In the genomic region with DNA sequence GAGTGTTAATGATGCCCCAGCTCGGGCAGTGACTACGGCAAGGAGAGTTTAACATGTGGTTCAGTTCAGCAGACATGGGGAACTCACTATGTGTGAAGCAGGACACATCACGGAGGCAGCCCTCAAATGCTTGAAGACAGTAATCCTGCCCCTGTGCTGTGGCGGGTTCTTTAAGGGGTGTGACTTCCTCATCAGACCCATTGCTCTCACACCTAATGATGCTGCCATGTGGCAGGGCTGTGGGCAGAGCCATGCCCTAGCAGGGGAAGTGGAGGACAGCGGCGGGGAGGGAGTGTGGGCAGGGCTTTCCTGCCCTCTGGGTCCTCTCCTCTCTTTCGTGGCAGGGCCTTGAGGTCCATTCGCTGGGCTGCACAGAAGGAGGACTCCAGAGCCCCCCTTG, we compare ENCODE assay signal across 26 cellular contexts.
"Had no signal": no experiment of that assay in that cellular context is flagged by ENCODE, and none has a peak within 500 bp of the region (broad histone marks: within the 10 kb centered on the region; RNA-seq: fewer than 3 reads in every experiment).

No MANE protein-coding gene starts in this region.

- H3K27ac Mint-ChIP-seq: activated CD4-positive, alpha-beta T cell treated with anti-CD3 and anti-CD28 coated beads for 36 hours; activated naive CD4-positive, alpha-beta T cell treated with anti-CD3 and anti-CD28 coated beads for 36 hours; activated naive CD8-positive, alpha-beta T cell treated with anti-CD3 and anti-CD28 coated beads, Interleukin-2, amount 10 ng/mL, durations not matched to agents 7 days and 5 days; activated T-cell treated with anti-CD3 and anti-CD28 coated beads, Interleukin-2, amount 50 U/mL, for 72 hours; dendritic cell treated with granulocyte-macrophage colony-stimulating factor and Interleukin-4, amounts not matched to agents 40 ng/mL and 50 ng/mL, for 4 days; WTC11 had no signal

- H3K4me1 ChIP-seq: left ventricle myocardium inferior, psoas muscle, stomach, uterus had no signal

- H3K27me3 ChIP-seq: pancreas, tibial nerve, uterus had no signal

- H3K9me3 Mint-ChIP-seq: activated naive CD4-positive, alpha-beta T cell treated with anti-CD3 and anti-CD28 coated beads for 36 hours; activated naive CD8-positive, alpha-beta T cell treated with anti-CD3 and anti-CD28 coated beads, Interleukin-2, amount 10 ng/mL, durations not matched to agents 7 days and 5 days; activated T-cell treated with anti-CD3 and anti-CD28 coated beads, Interleukin-2, amount 50 U/mL, for 72 hours; dendritic cell treated with granulocyte-macrophage colony-stimulating factor and Interleukin-4, amounts not matched to agents 40 ng/mL and 50 ng/mL, for 4 days; nephron; stimulated activated effector memory CD8-positive, alpha-beta T cell treated with anti-CD3 and anti-CD28 coated beads, Interleukin-12 subunit alpha, Interleukin-12 subunit beta, amount 100 ng/mL, for 72 hours; WTC11 had no signal

- ATAC-seq: activated CD4-positive, alpha-beta T cell treated with anti-CD3 and anti-CD28 coated beads for 36 hours; activated T-cell treated with anti-CD3 and anti-CD28 coated beads, Interleukin-2, amount 50 U/mL, for 72 hours; esophagus mucosa; pancreas; psoas muscle; right cardiac atrium; stimulated activated effector memory CD8-positive, alpha-beta T cell treated with anti-CD3 and anti-CD28 coated beads, Interleukin-12 subunit alpha, Interleukin-12 subunit beta, amount 100 ng/mL, for 72 hours had no signal

- DNase-seq: activated CD4-positive, alpha-beta T cell treated with anti-CD3 and anti-CD28 coated beads for 36 hours; activated CD4-positive, alpha-beta T cell treated with anti-CD3 and anti-CD28 coated beads, Interleukin-2, amount 50 U/mL, for 4 hours; activated effector memory CD4-positive, alpha-beta T cell treated with Interleukin-2 at 50 U/mL for 16 hours; activated naive CD4-positive, alpha-beta T cell treated with anti-CD3 and anti-CD28 coated beads for 36 hours; activated naive CD8-positive, alpha-beta T cell treated with anti-CD3 and anti-CD28 coated beads, Interleukin-2, amount 10 ng/mL, durations not matched to agents 7 days and 5 days; activated T-cell treated with anti-CD3 and anti-CD28 coated beads, Interleukin-2, amount 50 U/mL, for 72 hours; amniotic stem cell; effector CD4-positive, alpha-beta T cell; left ventricle myocardium inferior; mammary epithelial cell; midbrain; pancreas; psoas muscle; right cardiac atrium; stimulated activated CD4-positive, alpha-beta T cell treated with anti-CD3 and anti-CD28 coated beads, Interleukin-1b, Interleukin-23, amount 100 ng/mL, for 48 hours; stomach; T-helper 9 cell; uterus had no signal

- H3K4me3 ChIP-seq: left ventricle myocardium inferior, pancreas, psoas muscle, stomach, suprapubic skin, tibial nerve, uterus had no signal

- H3K27ac ChIP-seq: left ventricle myocardium inferior, pancreas, psoas muscle, stomach, suprapubic skin, tibial nerve had no signal

- H3K9me3 ChIP-seq: left ventricle myocardium inferior, pancreas, psoas muscle, stomach, suprapubic skin, tibial nerve, uterus had no signal

- H3K27me3 Mint-ChIP-seq: activated CD4-positive, alpha-beta T cell treated with anti-CD3 and anti-CD28 coated beads for 36 hours had no signal

- FAIRE-seq: endothelial cell of umbilical vein, pancreas had no signal

- H3K4me3 Mint-ChIP-seq: activated CD4-positive, alpha-beta T cell treated with anti-CD3 and anti-CD28 coated beads for 36 hours; activated naive CD4-positive, alpha-beta T cell treated with anti-CD3 and anti-CD28 coated beads for 36 hours; activated naive CD8-positive, alpha-beta T cell treated with anti-CD3 and anti-CD28 coated beads, Interleukin-2, amount 10 ng/mL, durations not matched to agents 7 days and 5 days; activated T-cell treated with anti-CD3 and anti-CD28 coated beads, Interleukin-2, amount 50 U/mL, for 72 hours; dendritic cell treated with granulocyte-macrophage colony-stimulating factor and Interleukin-4, amounts not matched to agents 40 ng/mL and 50 ng/mL, for 4 days; nephron; stimulated activated effector memory CD8-positive, alpha-beta T cell treated with anti-CD3 and anti-CD28 coated beads, Interleukin-12 subunit alpha, Interleukin-12 subunit beta, amount 100 ng/mL, for 72 hours; WTC11 had no signal

- H3K36me3 ChIP-seq: left ventricle myocardium inferior, pancreas, stomach, suprapubic skin, tibial nerve, uterus had no signal

- H3K36me3 Mint-ChIP-seq: activated naive CD8-positive, alpha-beta T cell treated with anti-CD3 and anti-CD28 coated beads, Interleukin-2, amount 10 ng/mL, durations not matched to agents 7 days and 5 days; WTC11 had no signal
